In the genomic region with DNA sequence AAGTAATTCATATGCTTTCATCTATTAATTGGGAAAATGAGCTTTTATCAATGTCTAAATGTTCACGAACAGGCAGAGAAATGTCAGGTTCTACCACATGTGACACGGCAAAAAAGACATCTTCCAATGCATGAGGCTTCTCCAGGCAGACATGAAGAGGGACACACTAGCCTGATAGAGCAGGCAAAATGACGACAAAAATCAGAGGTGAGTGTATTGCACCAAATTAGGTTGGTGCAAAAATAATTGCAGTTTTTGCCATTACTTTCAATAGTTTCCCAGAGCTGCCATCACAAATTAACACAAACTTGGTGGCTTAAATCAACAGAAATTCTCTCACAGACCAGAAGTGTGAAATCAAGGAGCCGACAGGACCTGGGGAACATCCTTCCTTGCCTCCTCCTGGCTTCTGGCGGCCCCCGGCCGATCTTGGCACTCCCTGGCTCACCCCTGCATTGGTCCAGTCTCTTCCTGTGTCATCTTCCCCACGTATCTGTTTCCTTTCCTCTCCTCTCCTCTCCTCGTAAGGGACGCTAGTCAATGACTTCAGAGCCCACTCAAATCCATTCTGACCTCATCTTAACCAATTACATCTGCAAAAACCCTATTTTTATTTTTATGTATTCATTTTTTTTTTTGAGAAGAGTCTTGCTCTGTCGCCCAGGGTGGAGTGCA, we compare ENCODE assay signal across 16 cellular contexts. TPM values are rescaled to one million over a fixed set of nuclear protein-coding genes. Genes with fewer than 3 reads are reported as not detected.
DNase-seq lines count a peak whose midpoint lies in the region; ATAC-seq and TF ChIP-seq lines count a peak whose summit lies in the region.
"Had no signal": no experiment of that assay in that cellular context is flagged by ENCODE, and none has a peak within 500 bp of the region (broad histone marks: within the 10 kb centered on the region; RNA-seq: fewer than 3 reads in every experiment).

No MANE protein-coding gene starts in this region.

- H3K27me3 Mint-ChIP-seq in activated B cell treated with CpG ODN at 0.5 μM for 24 hours (no peaks in the 10 kb centered on the region), naive B cell (no peaks in the 10 kb centered on the region)

- DNase-seq in NCI-H446 (lab: John Stamatoyannopoulos, UW), result peak; percentile 58 to 73
- no peak for DNase-seq in NCI-H446 treated with DMSO at 0.1 percent for 48 hours (lab: John Stamatoyannopoulos, UW)
- DNase-seq in activated B cell treated with CpG ODN at 0.5 μM for 24 hours, result no peak
- DNase-seq in naive B cell, result no peak
- no peak for DNase-seq in AG20443 (ENCODE audit: low spot score)
- DNase-seq in GM10248 (ENCODE audit: extremely low spot score), result no peak
- no peak for DNase-seq in GM13977 (ENCODE audit: low spot score)
- DNase-seq: activated CD4-positive, CD25-positive, alpha-beta regulatory T cell; activated CD8-positive, alpha-beta memory T cell treated with anti-CD3 and anti-CD28 coated beads for 24 hours; foreskin fibroblast; hypothalamus; KG1; NCI-H1092; small intestine; stimulated activated CD4-positive, alpha-beta T cell treated with anti-CD3 and anti-CD28 coated beads, Interleukin-2, amount 100 ng/mL, for 48 hours had no signal

- peaks cover 4% of the 10 kb centered on the region for H3K9me3 Mint-ChIP-seq in activated B cell treated with CpG ODN at 0.5 μM for 24 hours
- peaks cover 0 to 11% (median 6%) of the 10 kb centered on the region in 7 donors for H3K9me3 Mint-ChIP-seq in naive B cell

- ATAC-seq in GM18907 (IDR thresholded peaks at IDR 0.05; ENCODE audit: unreplicated experiment), result peak; percentile 1
- ATAC-seq in activated B cell treated with CpG ODN at 0.5 μM for 24 hours (ENCODE audit: low read depth), result no peak
- peak; percentile 30 to 37 for ATAC-seq in naive B cell (ENCODE audit: low read depth in 2 of 2)

- CTCF ChIA-PET in activated B cell treated with CpG ODN at 0.5 μM for 24 hours (lab: Charles Lee) (interaction anchor here (0.6 to 2.0 kb wide), 10 partner anchors 16 to 286 kb away, joined by 3 to 8 read pairs (median 4); no protein-coding TSS in a partner anchor), GM10248 (lab: Yijun Ruan, JAX) (interaction anchor here (0.7 to 2.8 kb wide), 5 partner anchors 7 to 22 kb away, joined by 3 to 10 read pairs (median 3); no protein-coding TSS in a partner anchor)

- intact Hi-C loops in activated B cell treated with CpG ODN at 0.5 μM for 24 hours (cut with micrococcal nuclease), result no loop called here

- H3K27ac Mint-ChIP-seq in activated B cell treated with CpG ODN at 0.5 μM for 24 hours, result peak overlapping the region; percentile 87
- peak overlapping the region; percentile 90 to 99 (median 98) for H3K27ac Mint-ChIP-seq in naive B cell

- POLR2A ChIA-PET in activated B cell treated with CpG ODN at 0.5 μM for 24 hours (lab: Charles Lee) (interaction anchor here (0.6 to 4.9 kb wide), 21 partner anchors 11 to 382 kb away, joined by 3 to 43 read pairs (median 5); no protein-coding TSS in a partner anchor), GM10248 (lab: Yijun Ruan, JAX) (no interaction called here)

- TF ChIP-seq CTCF in activated B cell treated with CpG ODN at 0.5 μM for 24 hours (IDR thresholded peaks at IDR 0.05) (no peak), GM10248 (IDR thresholded peaks at IDR 0.05; ENCODE audit: control extremely low read depth, extremely low read depth, low read depth, missing control alignments) (no peak), GM13977 (IDR thresholded peaks at IDR 0.05; ENCODE audit: extremely low read depth, insufficient read depth, missing control alignments) (no peak)

- peak overlapping the region; percentile 36 for H3K4me3 Mint-ChIP-seq in activated B cell treated with CpG ODN at 0.5 μM for 24 hours
- peak overlapping the region; percentile 30 to 91 (median 74) for H3K4me3 Mint-ChIP-seq in naive B cell

- in situ Hi-C loops in GM13977 (cut with MboI; ENCODE audit: low pct_unique_long_range_greater_than_20kb, low sequenced_read_pairs, unreplicated experiment), result no loop called here

- H3K36me3 Mint-ChIP-seq in activated B cell treated with CpG ODN at 0.5 μM for 24 hours (ENCODE audit: low read depth), result peaks cover 12% of the 10 kb centered on the region
- H3K36me3 Mint-ChIP-seq in naive B cell, result peaks cover 2 to 16% of the 10 kb centered on the region in 2 donors

- peaks cover 81% of the 10 kb centered on the region for H3K4me1 Mint-ChIP-seq in activated B cell treated with CpG ODN at 0.5 μM for 24 hours
- H3K4me1 Mint-ChIP-seq in naive B cell, result peaks cover 61 to 83% (median 73%) of the 10 kb centered on the region in 3 donors

RNA-seq across cellular contexts. Expression of a gene that starts 33.7 kb away (rescaled TPM):
- 88.2 and 106 TPM in 2 replicates for total RNA-seq in activated B cell treated with CpG ODN at 0.5 μM for 24 hours
- 10 to 100 TPM; 47.8 to 77.5 (median 58.7) TPM for polyA plus RNA-seq in naive B cell (ENCODE audit: low read depth in 6 of 6)

Comparison
In these comparisons a context has a peak if more than half of its experiments do, and no peak if none do; other contexts are left out.
1. DNase-seq: peak in NCI-H446 (2 of 2); none in NCI-H446 treated with DMSO at 0.1 percent for 48 hours (single experiment), activated B cell treated with CpG ODN at 0.5 μM for 24 hours (single experiment), naive B cell (single experiment), AG20443 (single experiment), GM10248 (single experiment) and GM13977 (single experiment).